Comparison of ENCODE assay signal across 1 cellular context in genomic region chr6:44456070-44456965, GRCh38.
A peak's percentile ranks its signal among the peaks of the same experiment; 100 is the strongest.
TF ChIP-seq lines count a peak whose summit lies in the region.

No MANE protein-coding gene starts in this region.

TF ChIP-seq in HEK293, 187 proteins besides CTCF, POLR2A, EP300 and RAD21 (continued from another document and continues in another):
- TF ChIP-seq ZNF362 (tag by site-specific recombination; IDR thresholded peaks at IDR 0.05) (no peak), KLF8 (tag by site-specific recombination; IDR thresholded peaks at IDR 0.05) (peak; percentile 59), INSM2 (tag by site-specific recombination; IDR thresholded peaks at IDR 0.05) (no peak; the same call in 1 of the 2 replicates), ZNF174 (tag by site-specific recombination; IDR thresholded peaks at IDR 0.05) (no peak), ZNF629 (tag by site-specific recombination; IDR thresholded peaks at IDR 0.05) (peak; percentile 50; the same call in 1 of the 2 replicates), ZFP37 (tag by site-specific recombination; IDR thresholded peaks at IDR 0.05) (no peak), GLIS1 (tag by site-specific recombination; IDR thresholded peaks at IDR 0.05) (peak; percentile 98), ZNF112 (tag by site-specific recombination; IDR thresholded peaks at IDR 0.05) (no peak), PATZ1 (tag by site-specific recombination; IDR thresholded peaks at IDR 0.05) (peak; percentile 87), ZNF837 (tag by site-specific recombination; IDR thresholded peaks at IDR 0.05) (no peak), ZNF398 (tag by site-specific recombination; IDR thresholded peaks at IDR 0.05) (peak; percentile 54), ZNF560 (tag by site-specific recombination; IDR thresholded peaks at IDR 0.05; ENCODE audit: borderline replicate concordance) (no peak), ZNF24 (tag by site-specific recombination; IDR thresholded peaks at IDR 0.05) (no peak), PRDM2 (tag by site-specific recombination; IDR thresholded peaks at IDR 0.05; ENCODE audit: borderline replicate concordance) (no peak), ZNF157 (tag by site-specific recombination; IDR thresholded peaks at IDR 0.05) (no peak), GLIS2 (tag by site-specific recombination; IDR thresholded peaks at IDR 0.05) (peak; percentile 70), ZNF791 (tag by site-specific recombination; IDR thresholded peaks at IDR 0.05) (no peak), FEZF1 (tag by site-specific recombination; IDR thresholded peaks at IDR 0.05) (no peak), ZNF658 (tag by site-specific recombination; IDR thresholded peaks at IDR 0.05) (no peak), ZNF488 (tag by site-specific recombination; IDR thresholded peaks at IDR 0.05) (no peak), ZNF843 (tag by site-specific recombination; IDR thresholded peaks at IDR 0.05) (0 out of 2 replicates have a peak, but pooled peaks have one; percentile 14), EGR2 (tag by site-specific recombination; IDR thresholded peaks at IDR 0.05; ENCODE audit: low read depth) (peak; percentile 76), ZNF2 (tag by site-specific recombination; IDR thresholded peaks at IDR 0.05) (0 out of 2 replicates have a peak, but pooled peaks have one; percentile 23), ZSCAN16 (tag by site-specific recombination; IDR thresholded peaks at IDR 0.05) (no peak), KLF17 (tag by site-specific recombination; IDR thresholded peaks at IDR 0.05) (peak; percentile 75; the same call in 1 of the 2 replicates)
- TF ChIP-seq, protein P1, sequence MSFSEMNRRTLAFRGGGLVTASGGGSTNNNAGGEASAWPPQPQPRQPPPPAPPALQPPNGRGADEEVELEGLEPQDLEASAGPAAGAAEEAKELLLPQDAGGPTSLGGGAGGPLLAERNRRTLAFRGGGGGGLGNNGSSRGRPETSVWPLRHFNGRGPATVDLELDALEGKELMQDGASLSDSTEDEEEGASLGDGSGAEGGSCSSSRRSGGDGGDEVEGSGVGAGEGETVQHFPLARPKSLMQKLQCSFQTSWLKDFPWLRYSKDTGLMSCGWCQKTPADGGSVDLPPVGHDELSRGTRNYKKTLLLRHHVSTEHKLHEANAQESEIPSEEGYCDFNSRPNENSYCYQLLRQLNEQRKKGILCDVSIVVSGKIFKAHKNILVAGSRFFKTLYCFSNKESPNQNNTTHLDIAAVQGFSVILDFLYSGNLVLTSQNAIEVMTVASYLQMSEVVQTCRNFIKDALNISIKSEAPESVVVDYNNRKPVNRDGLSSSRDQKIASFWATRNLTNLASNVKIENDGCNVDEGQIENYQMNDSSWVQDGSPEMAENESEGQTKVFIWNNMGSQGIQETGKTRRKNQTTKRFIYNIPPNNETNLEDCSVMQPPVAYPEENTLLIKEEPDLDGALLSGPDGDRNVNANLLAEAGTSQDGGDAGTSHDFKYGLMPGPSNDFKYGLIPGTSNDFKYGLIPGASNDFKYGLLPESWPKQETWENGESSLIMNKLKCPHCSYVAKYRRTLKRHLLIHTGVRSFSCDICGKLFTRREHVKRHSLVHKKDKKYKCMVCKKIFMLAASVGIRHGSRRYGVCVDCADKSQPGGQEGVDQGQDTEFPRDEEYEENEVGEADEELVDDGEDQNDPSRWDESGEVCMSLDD (tag by site-specific recombination; IDR thresholded peaks at IDR 0.05) = no peak
- TF ChIP-seq, protein P2, sequence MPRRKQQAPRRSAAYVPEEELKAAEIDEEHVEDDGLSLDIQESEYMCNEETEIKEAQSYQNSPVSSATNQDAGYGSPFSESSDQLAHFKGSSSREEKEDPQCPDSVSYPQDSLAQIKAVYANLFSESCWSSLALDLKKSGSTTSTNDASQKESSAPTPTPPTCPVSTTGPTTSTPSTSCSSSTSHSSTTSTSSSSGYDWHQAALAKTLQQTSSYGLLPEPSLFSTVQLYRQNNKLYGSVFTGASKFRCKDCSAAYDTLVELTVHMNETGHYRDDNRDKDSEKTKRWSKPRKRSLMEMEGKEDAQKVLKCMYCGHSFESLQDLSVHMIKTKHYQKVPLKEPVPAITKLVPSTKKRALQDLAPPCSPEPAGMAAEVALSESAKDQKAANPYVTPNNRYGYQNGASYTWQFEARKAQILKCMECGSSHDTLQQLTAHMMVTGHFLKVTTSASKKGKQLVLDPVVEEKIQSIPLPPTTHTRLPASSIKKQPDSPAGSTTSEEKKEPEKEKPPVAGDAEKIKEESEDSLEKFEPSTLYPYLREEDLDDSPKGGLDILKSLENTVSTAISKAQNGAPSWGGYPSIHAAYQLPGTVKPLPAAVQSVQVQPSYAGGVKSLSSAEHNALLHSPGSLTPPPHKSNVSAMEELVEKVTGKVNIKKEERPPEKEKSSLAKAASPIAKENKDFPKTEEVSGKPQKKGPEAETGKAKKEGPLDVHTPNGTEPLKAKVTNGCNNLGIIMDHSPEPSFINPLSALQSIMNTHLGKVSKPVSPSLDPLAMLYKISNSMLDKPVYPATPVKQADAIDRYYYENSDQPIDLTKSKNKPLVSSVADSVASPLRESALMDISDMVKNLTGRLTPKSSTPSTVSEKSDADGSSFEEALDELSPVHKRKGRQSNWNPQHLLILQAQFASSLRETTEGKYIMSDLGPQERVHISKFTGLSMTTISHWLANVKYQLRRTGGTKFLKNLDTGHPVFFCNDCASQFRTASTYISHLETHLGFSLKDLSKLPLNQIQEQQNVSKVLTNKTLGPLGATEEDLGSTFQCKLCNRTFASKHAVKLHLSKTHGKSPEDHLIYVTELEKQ (tag by site-specific recombination; IDR thresholded peaks at IDR 0.05; ENCODE audit: borderline replicate concordance) = no peak
- TF ChIP-seq, protein P3, sequence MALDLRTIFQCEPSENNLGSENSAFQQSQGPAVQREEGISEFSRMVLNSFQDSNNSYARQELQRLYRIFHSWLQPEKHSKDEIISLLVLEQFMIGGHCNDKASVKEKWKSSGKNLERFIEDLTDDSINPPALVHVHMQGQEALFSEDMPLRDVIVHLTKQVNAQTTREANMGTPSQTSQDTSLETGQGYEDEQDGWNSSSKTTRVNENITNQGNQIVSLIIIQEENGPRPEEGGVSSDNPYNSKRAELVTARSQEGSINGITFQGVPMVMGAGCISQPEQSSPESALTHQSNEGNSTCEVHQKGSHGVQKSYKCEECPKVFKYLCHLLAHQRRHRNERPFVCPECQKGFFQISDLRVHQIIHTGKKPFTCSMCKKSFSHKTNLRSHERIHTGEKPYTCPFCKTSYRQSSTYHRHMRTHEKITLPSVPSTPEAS (tag by site-specific recombination; IDR thresholded peaks at IDR 0.05) = no peak
- TF ChIP-seq, protein P4, sequence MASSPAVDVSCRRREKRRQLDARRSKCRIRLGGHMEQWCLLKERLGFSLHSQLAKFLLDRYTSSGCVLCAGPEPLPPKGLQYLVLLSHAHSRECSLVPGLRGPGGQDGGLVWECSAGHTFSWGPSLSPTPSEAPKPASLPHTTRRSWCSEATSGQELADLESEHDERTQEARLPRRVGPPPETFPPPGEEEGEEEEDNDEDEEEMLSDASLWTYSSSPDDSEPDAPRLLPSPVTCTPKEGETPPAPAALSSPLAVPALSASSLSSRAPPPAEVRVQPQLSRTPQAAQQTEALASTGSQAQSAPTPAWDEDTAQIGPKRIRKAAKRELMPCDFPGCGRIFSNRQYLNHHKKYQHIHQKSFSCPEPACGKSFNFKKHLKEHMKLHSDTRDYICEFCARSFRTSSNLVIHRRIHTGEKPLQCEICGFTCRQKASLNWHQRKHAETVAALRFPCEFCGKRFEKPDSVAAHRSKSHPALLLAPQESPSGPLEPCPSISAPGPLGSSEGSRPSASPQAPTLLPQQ (tag by site-specific recombination; IDR thresholded peaks at IDR 0.05) = peak; percentile 61; the same call in 1 of the 2 replicates
